37 cellular contexts compared by ENCODE assay signal in genomic region chr6:118488631-118489030, GRCh38. TPM values are rescaled to one million over a fixed set of nuclear protein-coding genes. Genes with fewer than 3 reads are reported as not detected.
"Had no signal": no experiment of that assay in that cellular context is flagged by ENCODE, and none has a peak within 500 bp of the region (broad histone marks: within the 10 kb centered on the region; RNA-seq: fewer than 3 reads in every experiment).

No MANE protein-coding gene starts in this region.

- DNase-seq: Karpas-422, Kasumi-1, MG63, MM.1S, MV-4-11, NCI-H1048, NCI-H1092, NCI-H1092 treated with DMSO at 0.1 percent for 48 hours, NCI-H1105, NCI-H1105 treated with DMSO at 0.1 percent for 48 hours, NCI-H1417, NCI-H1417 treated with DMSO at 0.1 percent for 48 hours, NCI-H1436, NCI-H1436 treated with DMSO at 0.1 percent for 48 hours, NCI-H146, NCI-H1694, NCI-H1694 treated with DMSO at 0.1 percent for 48 hours, NCI-H187, NCI-H187 treated with DMSO at 0.1 percent for 48 hours, NCI-H1930, NCI-H2029, NCI-H2029 treated with DMSO at 0.1 percent for 48 hours, NCI-H2081, NCI-H2081 treated with DMSO at 0.1 percent for 48 hours, NCI-H2107, NCI-H2171, NCI-H2171 treated with DMSO at 0.1 percent for 48 hours, NCI-H2227 treated with DMSO at 0.1 percent for 48 hours, NCI-H226, NCI-H345, NCI-H446, NCI-H446 treated with DMSO at 0.1 percent for 48 hours, NCI-H510A, NCI-H510A treated with DMSO at 0.1 percent for 48 hours had no signal

- H3K4me3 ChIP-seq: MG63 had no signal

- H3K27me3 ChIP-seq: MG63 had no signal

RNA-seq across cellular contexts. Expression of gene PLN, which starts 59.5 kb away (rescaled TPM):
- total RNA-seq: LHCN-M2, MCF 10A, NCI-H460 had no signal
